ENCODE assay signal across 24 cellular contexts in genomic region chr6:141957271-141957670, GRCh38.
"Had no signal": no experiment of that assay in that cellular context is flagged by ENCODE, and none has a peak within 500 bp of the region (broad histone marks: within the 10 kb centered on the region; RNA-seq: fewer than 3 reads in every experiment).

No MANE protein-coding gene starts in this region.

- H3K27me3 Mint-ChIP-seq: effector memory CD8-positive, alpha-beta T cell; naive thymus-derived CD8-positive, alpha-beta T cell; stimulated activated naive B cell treated with anti-CD40 and anti-IgM and Interleukin-4, amounts not matched to agents 10 μg/mL and 1 μg/mL and 100 μg/mL, for 72 hours; stimulated activated naive CD8-positive, alpha-beta T cell treated with anti-CD3 and anti-CD28 coated beads, Interleukin-15, Interleukin-2, amounts not matched to agents 100 ng/mL and 50 ng/mL, for 24 hours had no signal

- H3K36me3 ChIP-seq: esophagus muscularis mucosa, ovary, sigmoid colon, suprapubic skin, transverse colon, vagina had no signal

- H3K27ac ChIP-seq: esophagus muscularis mucosa, ovary, psoas muscle, sigmoid colon, skin epidermis, suprapubic skin, transverse colon, vagina had no signal

- ATAC-seq: effector memory CD8-positive, alpha-beta T cell; naive thymus-derived CD8-positive, alpha-beta T cell; psoas muscle; right cardiac atrium; stimulated activated naive B cell treated with anti-CD40 and anti-IgM and Interleukin-4, amounts not matched to agents 10 μg/mL and 1 μg/mL and 100 μg/mL, for 72 hours had no signal

- H3K4me1 ChIP-seq: esophagus muscularis mucosa, psoas muscle, sigmoid colon, suprapubic skin, transverse colon, vagina had no signal

- H3K4me3 ChIP-seq: esophagus muscularis mucosa, ovary, psoas muscle, sigmoid colon, skin epidermis, suprapubic skin, transverse colon, vagina had no signal

- H3K4me3 Mint-ChIP-seq: effector memory CD8-positive, alpha-beta T cell; naive thymus-derived CD8-positive, alpha-beta T cell; nephron progenitor cell; stimulated activated naive B cell treated with anti-CD40 and anti-IgM and Interleukin-4, amounts not matched to agents 10 μg/mL and 1 μg/mL and 100 μg/mL, for 72 hours; stimulated activated naive CD8-positive, alpha-beta T cell treated with anti-CD3 and anti-CD28 coated beads, Interleukin-15, Interleukin-2, amounts not matched to agents 100 ng/mL and 50 ng/mL, for 24 hours had no signal

- H3K4me1 Mint-ChIP-seq: naive thymus-derived CD8-positive, alpha-beta T cell; nephron progenitor cell; stimulated activated naive B cell treated with anti-CD40 and anti-IgM and Interleukin-4, amounts not matched to agents 10 μg/mL and 1 μg/mL and 100 μg/mL, for 72 hours had no signal

- H3K27me3 ChIP-seq: esophagus muscularis mucosa, ovary, sigmoid colon, suprapubic skin, transverse colon, vagina had no signal

- H3K27ac Mint-ChIP-seq: effector memory CD8-positive, alpha-beta T cell; naive thymus-derived CD8-positive, alpha-beta T cell; nephron progenitor cell; stimulated activated naive B cell treated with anti-CD40 and anti-IgM and Interleukin-4, amounts not matched to agents 10 μg/mL and 1 μg/mL and 100 μg/mL, for 72 hours; stimulated activated naive CD8-positive, alpha-beta T cell treated with anti-CD3 and anti-CD28 coated beads, Interleukin-15, Interleukin-2, amounts not matched to agents 100 ng/mL and 50 ng/mL, for 24 hours had no signal

- H3K9me3 ChIP-seq: suprapubic skin, vagina had no signal

- DNase-seq: cerebellar nuclear complex; cortex of kidney; effector memory CD8-positive, alpha-beta T cell; head of caudate nucleus; kidney; mesenchymal stem cell; midbrain; naive thymus-derived CD8-positive, alpha-beta T cell; nephron progenitor cell; nucleus accumbens; ovary; posterior cingulate gyrus; psoas muscle; right cardiac atrium; sigmoid colon; stimulated activated CD4-positive, alpha-beta T cell treated with anti-CD3 and anti-CD28 coated beads, Interleukin-15, amount 100 ng/mL, for 24 hours; stimulated activated CD4-positive, alpha-beta T cell treated with anti-CD3 and anti-CD28 coated beads, Interleukin-2, amount 100 ng/mL, for 48 hours; stimulated activated naive B cell treated with anti-CD40 and anti-IgM and Interleukin-4, amounts not matched to agents 10 μg/mL and 1 μg/mL and 100 μg/mL, for 72 hours; transverse colon had no signal
